20 cellular contexts compared by ENCODE assay signal in genomic region chr3:37718647-37719046, GRCh38.
DNase-seq lines count a peak whose midpoint lies in the region; ATAC-seq and TF ChIP-seq lines count a peak whose summit lies in the region.
"Had no signal": no experiment of that assay in that cellular context is flagged by ENCODE, and none has a peak within 500 bp of the region (broad histone marks: within the 10 kb centered on the region; RNA-seq: fewer than 3 reads in every experiment).

No MANE protein-coding gene starts in this region.

- no peaks in the 10 kb centered on the region for H3K23me2 ChIP-seq in H9 (ENCODE audit: insufficient read length, low read depth, low read length, poor library complexity, severe bottlenecking)

- no peak overlapping the region for H2BK20ac ChIP-seq in H9 (ENCODE audit: low read depth, low read length, poor library complexity, severe bottlenecking)

- H2BK5ac ChIP-seq in H9 (ENCODE audit: insufficient read length, low read length): no peak overlapping the region

- no peak overlapping the region for H3K56ac ChIP-seq in H9 (ENCODE audit: insufficient read length, low read depth, low read length)

- no peaks in the 10 kb centered on the region; the same call in 1 of the 2 replicates for H3K4me1 ChIP-seq in H9 (ENCODE audit: insufficient read depth, low read length)
- peaks cover 4% of the 10 kb centered on the region for H3K4me1 ChIP-seq in Caco-2
- H3K4me1 ChIP-seq: A549, BE2C had no signal

- TF ChIP-seq CTCF in H9 (conservative IDR thresholded peaks at IDR 0.05) (no peak), WTC11 (IDR thresholded peaks at IDR 0.05) (no peak), Caco-2 (IDR thresholded peaks at IDR 0.05; ENCODE audit: insufficient read depth in 1 of 2, low read depth in 1 of 2, low read length in 1 of 2, severe bottlenecking in 1 of 2, unreplicated experiment in 1 of 2) (no peak)

- H2AK5ac ChIP-seq in H9 (ENCODE audit: insufficient read length, low read length): no peak overlapping the region

- no peak overlapping the region for H2BK120ac ChIP-seq in H9 (ENCODE audit: low read depth, low read length, poor library complexity, severe bottlenecking)

- no peak overlapping the region for H3K4me2 ChIP-seq in H9 (ENCODE audit: insufficient read depth, insufficient read length, low read length)
- H3K4me2 ChIP-seq: A549; BLaER1 treated with 17β-estradiol and CSF1 and Interleukin-3, amounts not matched to agents 10 nM and 100 nM had no signal

- ATAC-seq in WTC11: peak; percentile 73
- ATAC-seq in stimulated activated effector memory CD8-positive, alpha-beta T cell treated with anti-CD3 and anti-CD28 coated beads, Interleukin-12 subunit alpha, Interleukin-12 subunit beta, amount 100 ng/mL, for 72 hours: peak; percentile 19
- ATAC-seq: HCT116 had no signal

- CTCF ChIA-PET in WTC11 (lab: Charles Lee) (interaction anchor here (1.0 to 1.1 kb wide), 2 partner anchors 11 to 61 kb away, joined by 3 to 4 read pairs; no protein-coding TSS in a partner anchor), Caco-2 (lab: Charles Lee) (no interaction called here)

- H3K9ac ChIP-seq in H9 (ENCODE audit: extremely low read depth, insufficient read length, low read length): no peak overlapping the region
- H3K9ac ChIP-seq: BLaER1 treated with 17β-estradiol and CSF1 and Interleukin-3, amounts not matched to agents 10 nM and 100 nM had no signal

- H3K9me3 Mint-ChIP-seq in H9: peaks cover 14 to 17% of the 10 kb centered on the region in 2 experiments
- peaks cover 27% of the 10 kb centered on the region for H3K9me3 Mint-ChIP-seq in WTC11
- H3K9me3 Mint-ChIP-seq in stimulated activated effector memory CD8-positive, alpha-beta T cell treated with anti-CD3 and anti-CD28 coated beads, Interleukin-12 subunit alpha, Interleukin-12 subunit beta, amount 100 ng/mL, for 72 hours: peaks cover 8% of the 10 kb centered on the region
- no peaks in the 10 kb centered on the region for H3K9me3 Mint-ChIP-seq in Caco-2 (ENCODE audit: unreplicated experiment)

- H3K9me3 ChIP-seq in H9 (ENCODE audit: control insufficient read depth, low read depth, low read length): no peaks in the 10 kb centered on the region
- peaks cover 6% of the 10 kb centered on the region; the same call in 1 of the 2 replicates for H3K9me3 ChIP-seq in Caco-2
- H3K9me3 ChIP-seq: BE2C had no signal

- DNase-seq in H9 (peak; percentile 39), WTC11 (ENCODE audit: low spot score) (no peak), islet precursor cell (peak; percentile 22), cortex of kidney (lab: John Stamatoyannopoulos, UW) (no peak), GM19238 (ENCODE audit: insufficient read length, low spot score) (no peak), Caco-2 (no peak)
- DNase-seq in stimulated activated effector memory CD8-positive, alpha-beta T cell treated with anti-CD3 and anti-CD28 coated beads, Interleukin-12 subunit alpha, Interleukin-12 subunit beta, amount 100 ng/mL, for 72 hours (ENCODE audit: low spot score in 2 of 2): no peak
- DNase-seq: 8988T; ACHN; AML-193; BE2C; CD4-positive, alpha-beta T cell; CD8-positive, alpha-beta memory T cell; DMS153; DND-41; H7 had no signal

- no peak overlapping the region for H3K23ac ChIP-seq in H9 (ENCODE audit: insufficient read length, low read depth, low read length)

- no peak overlapping the region for H3K18ac ChIP-seq in H9 (ENCODE audit: insufficient read length, low read depth, low read length)

- H3K27me3 Mint-ChIP-seq in H9 (ENCODE audit: low read depth) (no peaks in the 10 kb centered on the region; the same call in 1 of the 2 replicates), WTC11 (ENCODE audit: low read depth) (peaks cover 4% of the 10 kb centered on the region), Caco-2 (ENCODE audit: insufficient read depth, unreplicated experiment) (no peaks in the 10 kb centered on the region)
- H3K27me3 Mint-ChIP-seq: CD4-positive, alpha-beta T cell had no signal

- H3K4me1 Mint-ChIP-seq in H9 (peaks cover 15 to 17% of the 10 kb centered on the region in 2 experiments), WTC11 (peaks cover 15% of the 10 kb centered on the region), Caco-2 (ENCODE audit: low read depth, unreplicated experiment) (no peaks in the 10 kb centered on the region)
- no peaks in the 10 kb centered on the region for H3K4me1 Mint-ChIP-seq in stimulated activated effector memory CD8-positive, alpha-beta T cell treated with anti-CD3 and anti-CD28 coated beads, Interleukin-12 subunit alpha, Interleukin-12 subunit beta, amount 100 ng/mL, for 72 hours
- H3K4me1 Mint-ChIP-seq: CD14-positive monocyte; CD8-positive, alpha-beta memory T cell had no signal

- no peak overlapping the region for H3T11ph ChIP-seq in H9 (ENCODE audit: low read length)

- H4K8ac ChIP-seq in H9 (replicated peaks; ENCODE audit: insufficient read length, low read depth, low read length): no peak overlapping the region

- no peak overlapping the region for H3K4me3 ChIP-seq in Caco-2 (ENCODE audit: low read depth, low read length)
- H3K4me3 ChIP-seq: A549; BLaER1 treated with 17β-estradiol and CSF1 and Interleukin-3, amounts not matched to agents 10 nM and 100 nM had no signal

- H3K79me1 ChIP-seq in H9 (ENCODE audit: insufficient read depth, low read depth, low read length, poor library complexity, severe bottlenecking): no peaks in the 10 kb centered on the region

- H4K91ac ChIP-seq in H9 (ENCODE audit: insufficient read length, low read depth, low read length): no peak overlapping the region

- intact Hi-C loops in Caco-2 (cut with micrococcal nuclease; ENCODE audit: unreplicated experiment): no loop called here

- H3K36me3 Mint-ChIP-seq in H9 (ENCODE audit: insufficient read depth in 1 of 3, low read depth in 3 of 3): peaks cover 9 to 20% (median 10%) of the 10 kb centered on the region in 3 experiments
- peaks cover 18% of the 10 kb centered on the region for H3K36me3 Mint-ChIP-seq in WTC11
- H3K36me3 Mint-ChIP-seq in stimulated activated effector memory CD8-positive, alpha-beta T cell treated with anti-CD3 and anti-CD28 coated beads, Interleukin-12 subunit alpha, Interleukin-12 subunit beta, amount 100 ng/mL, for 72 hours: no peaks in the 10 kb centered on the region
- H3K36me3 Mint-ChIP-seq in Caco-2 (ENCODE audit: insufficient read depth, unreplicated experiment): peaks cover 7% of the 10 kb centered on the region
- H3K36me3 Mint-ChIP-seq: CD14-positive monocyte had no signal

- no peak overlapping the region for H2BK15ac ChIP-seq in H9 (ENCODE audit: low read depth, low read length)

- H3K27ac ChIP-seq in H9 (ENCODE audit: insufficient read length, low read depth, low read length): no peak overlapping the region
- H3K27ac ChIP-seq: A549; BLaER1 treated with 17β-estradiol and CSF1 and Interleukin-3, amounts not matched to agents 10 nM and 100 nM had no signal

- no peaks in the 10 kb centered on the region for H4K20me1 ChIP-seq in H9 (ENCODE audit: control insufficient read depth, insufficient read depth, insufficient read length)

- BruUV-seq in Caco-2 (replicated peaks; lab: Mats Ljungman, UMichigan): no TSS peak

- H3K4me3 Mint-ChIP-seq in H9 (no peak overlapping the region), WTC11 (no peak overlapping the region), Caco-2 (ENCODE audit: unreplicated experiment) (no peak overlapping the region)
- no peak overlapping the region for H3K4me3 Mint-ChIP-seq in stimulated activated effector memory CD8-positive, alpha-beta T cell treated with anti-CD3 and anti-CD28 coated beads, Interleukin-12 subunit alpha, Interleukin-12 subunit beta, amount 100 ng/mL, for 72 hours
- H3K4me3 Mint-ChIP-seq: CD14-positive monocyte; CD4-positive, alpha-beta T cell; CD8-positive, alpha-beta memory T cell had no signal

- H4K5ac ChIP-seq in H9 (ENCODE audit: insufficient read length, low read depth, low read length): no peak overlapping the region

- no peak overlapping the region for H2AFZ ChIP-seq in H9 (ENCODE audit: low read length)

- peak overlapping the region in 1 of 3 experiments; percentile 4; a peak in 1 of 7 replicates for H3K27ac Mint-ChIP-seq in H9
- peak overlapping the region; percentile 36; the same call in 1 of the 2 replicates for H3K27ac Mint-ChIP-seq in WTC11
- no peak overlapping the region for H3K27ac Mint-ChIP-seq in stimulated activated effector memory CD8-positive, alpha-beta T cell treated with anti-CD3 and anti-CD28 coated beads, Interleukin-12 subunit alpha, Interleukin-12 subunit beta, amount 100 ng/mL, for 72 hours
- H3K27ac Mint-ChIP-seq in Caco-2 (ENCODE audit: unreplicated experiment): no peak overlapping the region
- H3K27ac Mint-ChIP-seq: CD14-positive monocyte; CD4-positive, alpha-beta T cell; CD8-positive, alpha-beta memory T cell had no signal

- H3K27me3 ChIP-seq in H9 (ENCODE audit: insufficient read depth, low read length): no peaks in the 10 kb centered on the region
- H3K27me3 ChIP-seq in Caco-2 (replicated peaks; ENCODE audit: control insufficient read depth, insufficient read depth, low read length): no peaks in the 10 kb centered on the region
- H3K27me3 ChIP-seq: BE2C; BLaER1 treated with 17β-estradiol and CSF1 and Interleukin-3, amounts not matched to agents 10 nM and 100 nM had no signal

- no peaks in the 10 kb centered on the region for H3K79me2 ChIP-seq in H9 (ENCODE audit: insufficient read depth, low read length)

- H3K36me3 ChIP-seq in Caco-2 (ENCODE audit: control insufficient read depth, insufficient read depth, low read length): no peaks in the 10 kb centered on the region
- H3K36me3 ChIP-seq: BE2C had no signal

- H3K14ac ChIP-seq in H9 (ENCODE audit: insufficient read depth, low read length): no peak overlapping the region

- POLR2A ChIA-PET in WTC11 (lab: Charles Lee) (no interaction called here), Caco-2 (lab: Charles Lee) (no interaction called here)

- WGBS in H9 (ENCODE audit: extremely low coverage, insufficient read length, low lambda C conversion rate): no CpG with 5 or more reads among the region's 4 CpGs

- no peak overlapping the region for H2BK12ac ChIP-seq in H9 (ENCODE audit: insufficient read length, low read depth, low read length)

- H3K4ac ChIP-seq in H9 (ENCODE audit: low read depth, low read length): no peak overlapping the region

TF ChIP-seq in WTC11, 78 proteins besides CTCF, POLR2A, EP300 and RAD21 (continues in another document):
- TF ChIP-seq NFE2L1 (CRISPR knock-in tag; IDR thresholded peaks at IDR 0.05) (no peak), SP1 (CRISPR knock-in tag; conservative IDR thresholded peaks at IDR 0.05) (no peak), ZNF121 (CRISPR knock-in tag; IDR thresholded peaks at IDR 0.05) (no peak), NR3C1 (CRISPR knock-in tag; conservative IDR thresholded peaks at IDR 0.05; ENCODE audit: low read depth) (no peak), ZNF671 (CRISPR knock-in tag; IDR thresholded peaks at IDR 0.05) (no peak), FOXP1 (CRISPR knock-in tag; IDR thresholded peaks at IDR 0.05; ENCODE audit: borderline replicate concordance) (no peak), ZBTB21 (CRISPR knock-in tag; IDR thresholded peaks at IDR 0.05; ENCODE audit: borderline replicate concordance) (no peak)

Comparison
In these comparisons a context has a peak if more than half of its experiments do, and no peak if none do; other contexts are left out.
1. DNase-seq: peak in H9 (single experiment) and islet precursor cell (single experiment); none in WTC11 (single experiment), stimulated activated effector memory CD8-positive, alpha-beta T cell treated with anti-CD3 and anti-CD28 coated beads, Interleukin-12 subunit alpha, Interleukin-12 subunit beta, amount 100 ng/mL, for 72 hours (0 of 2), cortex of kidney (single experiment), GM19238 (single experiment) and Caco-2 (0 of 2).